In genomic region chr10:33150904-33151303, GRCh38 we compare ENCODE assay signal across 15 cellular contexts.
DNase-seq lines count a peak whose midpoint lies in the region; ATAC-seq and TF ChIP-seq lines count a peak whose summit lies in the region.
"Had no signal": no experiment of that assay in that cellular context is flagged by ENCODE, and none has a peak within 500 bp of the region (broad histone marks: within the 10 kb centered on the region; RNA-seq: fewer than 3 reads in every experiment).

No MANE protein-coding gene starts in this region.

- no peak for TF ChIP-seq RAD21 in SK-N-SH (IDR thresholded peaks at IDR 0.05; ENCODE audit: low read length)

- H4K20me1 ChIP-seq in PC-3 (ENCODE audit: low read length) (no peaks in the 10 kb centered on the region), SK-N-SH (ENCODE audit: insufficient read depth) (no peaks in the 10 kb centered on the region)

- H3K9me3 Mint-ChIP-seq in CD4-positive, alpha-beta T cell, result peaks cover 2% of the 10 kb centered on the region
- H3K9me3 Mint-ChIP-seq in effector memory CD8-positive, alpha-beta T cell, result no peaks in the 10 kb centered on the region

- H3K4me2 ChIP-seq in PC-3 (ENCODE audit: low read length) (no peak overlapping the region), SK-N-SH (no peak overlapping the region)

- H3K9me2 ChIP-seq in PC-3 (replicated peaks; ENCODE audit: low read length), result no peaks in the 10 kb centered on the region
- no peaks in the 10 kb centered on the region for H3K9me2 ChIP-seq in SK-N-SH

- CTCF ChIA-PET in CD4-positive, alpha-beta T cell (lab: Charles Lee), result no interaction called here
- CTCF ChIA-PET in PC-3 (lab: Charles Lee) (no interaction called here), SK-N-SH (lab: Yijun Ruan, JAX) (interaction anchor here (1.0 kb wide), 1 partner anchor 35 kb away, joined by 4 read pairs; no protein-coding TSS in a partner anchor)

- no peaks in the 10 kb centered on the region for H3K27me3 Mint-ChIP-seq in CD4-positive, alpha-beta T cell
- no peaks in the 10 kb centered on the region for H3K27me3 Mint-ChIP-seq in effector memory CD8-positive, alpha-beta T cell

- H3K4me1 Mint-ChIP-seq in CD4-positive, alpha-beta T cell (ENCODE audit: low read depth), result peaks cover 62% of the 10 kb centered on the region
- peaks cover 30 to 35% of the 10 kb centered on the region in 2 donors for H3K4me1 Mint-ChIP-seq in effector memory CD8-positive, alpha-beta T cell (ENCODE audit: low read depth in 2 of 2)

- H3K36me3 Mint-ChIP-seq in CD4-positive, alpha-beta T cell (ENCODE audit: low read depth), result no peaks in the 10 kb centered on the region
- H3K36me3 Mint-ChIP-seq in effector memory CD8-positive, alpha-beta T cell (ENCODE audit: insufficient read depth), result no peaks in the 10 kb centered on the region

- H3K4me3 Mint-ChIP-seq in CD4-positive, alpha-beta T cell, result peak overlapping the region; percentile 42
- H3K4me3 Mint-ChIP-seq in effector memory CD8-positive, alpha-beta T cell, result peak overlapping the region in 1 of 2 donors; percentile 17

- no peaks in the 10 kb centered on the region for H3F3A ChIP-seq in PC-3 (ENCODE audit: low read length, unreplicated experiment)
- H3F3A ChIP-seq in SK-N-SH (replicated peaks; ENCODE audit: insufficient read depth), result peaks cover under 1% of the 10 kb centered on the region

- 100% methylated on average over 1 of the region's 1 CpG for WGBS in SK-N-SH (ENCODE audit: low lambda C conversion rate)

- intact Hi-C loops in CD4-positive, alpha-beta T cell (cut with DNase I, micrococcal nuclease), result loop anchor here (5.0 to 10.0 kb wide), 3 partner anchors 34 to 706 kb away; partner anchors contain the start of gene CCDC7 (in 1 of the 2)
- intact Hi-C loops in PC-3 (cut with micrococcal nuclease), result no loop called here

- H3K79me2 ChIP-seq in PC-3 (ENCODE audit: low read length) (no peaks in the 10 kb centered on the region), SK-N-SH (ENCODE audit: insufficient read depth) (no peaks in the 10 kb centered on the region)

- H2AFZ ChIP-seq in PC-3 (ENCODE audit: low read length) (no peak overlapping the region), SK-N-SH (ENCODE audit: low read depth) (no peak overlapping the region)

- H3K27me3 ChIP-seq in CD4-positive, alpha-beta T cell (ENCODE audit: control insufficient read depth, insufficient read depth, low read length), result no peaks in the 10 kb centered on the region
- H3K27me3 ChIP-seq in PC-3 (ENCODE audit: low read length) (no peaks in the 10 kb centered on the region), SK-N-SH (ENCODE audit: insufficient read depth) (no peaks in the 10 kb centered on the region)

- H3K4me3 ChIP-seq in PC-3 (ENCODE audit: low read length) (no peak overlapping the region), SK-N-SH (ENCODE audit: low read depth in 2 of 2, low read length in 1 of 2) (no peak overlapping the region)
- H3K4me3 ChIP-seq: K562, SK-N-MC had no signal

- H3K4me1 ChIP-seq in PC-3 (ENCODE audit: insufficient read depth, low read length) (peaks cover 24% of the 10 kb centered on the region), SK-N-SH (ENCODE audit: control insufficient read depth in 1 of 2, insufficient read depth in 2 of 2, low read depth in 1 of 2, low read length in 1 of 2) (no peaks in the 10 kb centered on the region)

- H3K27ac Mint-ChIP-seq in CD4-positive, alpha-beta T cell, result peak overlapping the region; percentile 83
- peak overlapping the region; percentile 47 to 87 for H3K27ac Mint-ChIP-seq in effector memory CD8-positive, alpha-beta T cell

- DNase-seq in CD4-positive, alpha-beta T cell, result peak in 1 of 10 experiments; percentile 23
- peak; percentile 78 for DNase-seq in DMS53 (lab: John Stamatoyannopoulos, UW)
- peak; percentile 92 for DNase-seq in PC-3
- DNase-seq in effector memory CD8-positive, alpha-beta T cell, result no peak
- DNase-seq in NCI-H748 treated with DMSO at 0.1 percent for 48 hours (lab: John Stamatoyannopoulos, UW), result no peak
- DNase-seq in SK-N-SH, result no peak
- no peak for DNase-seq in COLO668 (lab: John Stamatoyannopoulos, UW; ENCODE audit: unreplicated experiment)
- DNase-seq: DMS79; GDM1; HCEC 1CT; NCI-H1092; NCI-H2227 treated with DMSO at 0.1 percent for 48 hours; NK-92 treated with Interleukin-12 subunit alpha and Interleukin-12 subunit beta, amount 100 ng/mL, for 24 hours had no signal

- no peak overlapping the region for H3K9ac ChIP-seq in PC-3 (ENCODE audit: low read length)
- H3K9ac ChIP-seq in SK-N-SH, result no peak overlapping the region

- TF ChIP-seq EP300 in SK-N-SH (IDR thresholded peaks at IDR 0.05; ENCODE audit: borderline replicate concordance in 1 of 2, low read depth in 1 of 2, low read length in 1 of 2), result no peak

- no peak overlapping the region for H3K27ac ChIP-seq in CD4-positive, alpha-beta T cell (ENCODE audit: low read depth, low read length)
- H3K27ac ChIP-seq in PC-3 (ENCODE audit: low read length) (no peak overlapping the region), SK-N-SH (ENCODE audit: low read depth in 2 of 2, low read length in 1 of 2) (no peak overlapping the region)
- H3K27ac ChIP-seq: SK-N-MC had no signal

- peak; percentile 55 for ATAC-seq in CD4-positive, alpha-beta T cell (ENCODE audit: poor library complexity)
- ATAC-seq in PC-3, result peak; percentile 3
- peak; percentile 66 for ATAC-seq in effector memory CD8-positive, alpha-beta T cell (replicated peaks)
- ATAC-seq: K562 had no signal

- no peak for TF ChIP-seq CTCF in CD4-positive, alpha-beta T cell (IDR thresholded peaks at IDR 0.05)
- no peak for TF ChIP-seq CTCF in PC-3 (conservative IDR thresholded peaks at IDR 0.05; ENCODE audit: low read depth, low read length)
- no peak for TF ChIP-seq CTCF in SK-N-SH (IDR thresholded peaks at IDR 0.05)

- BruUV-seq in PC-3 (replicated peaks; lab: Mats Ljungman, UMichigan), result no TSS peak

- H3K36me3 ChIP-seq in PC-3 (ENCODE audit: low read depth, low read length) (no peaks in the 10 kb centered on the region), SK-N-SH (replicated peaks in 1 of 2; ENCODE audit: control insufficient read depth in 1 of 2, insufficient read depth in 2 of 2, low read length in 1 of 2) (no peaks in the 10 kb centered on the region)

- POLR2A ChIA-PET in CD4-positive, alpha-beta T cell (lab: Charles Lee), result interaction anchor here (2.6 kb wide), 1 partner anchor 12 kb away, joined by 14 read pairs; no protein-coding TSS in a partner anchor
- POLR2A ChIA-PET in PC-3 (lab: Charles Lee; ENCODE audit: unreplicated experiment), result no interaction called here
- POLR2A ChIA-PET in SK-N-SH (lab: Yijun Ruan, JAX), result no interaction called here

- no peaks in the 10 kb centered on the region for H3K9me3 ChIP-seq in CD4-positive, alpha-beta T cell (ENCODE audit: control insufficient read depth, low read length)
- no peaks in the 10 kb centered on the region; the same call in 1 of the 2 replicates for H3K9me3 ChIP-seq in PC-3 (ENCODE audit: low read length)
- no peaks in the 10 kb centered on the region for H3K9me3 ChIP-seq in SK-N-SH

TF ChIP-seq in SK-N-SH, 30 proteins besides CTCF, POLR2A, EP300 and RAD21:
- TF ChIP-seq EZH2phosphoT487 (IDR thresholded peaks at IDR 0.05; ENCODE audit: borderline replicate concordance, low read depth) (no peak), GATA2 (CRISPR knock-in tag; IDR thresholded peaks at IDR 0.05) (no peak), MXI1 (IDR thresholded peaks at IDR 0.05; ENCODE audit: low read depth, low read length) (no peak), JUND (IDR thresholded peaks at IDR 0.05) (no peak), FOXM1 (IDR thresholded peaks at IDR 0.05; ENCODE audit: low read depth) (no peak), MEF2A (IDR thresholded peaks at IDR 0.05; ENCODE audit: borderline replicate concordance, low read depth) (no peak), IRF3 (IDR thresholded peaks at IDR 0.05; ENCODE audit: low read depth, low read length) (no peak), FOXJ3 (CRISPR knock-in tag; IDR thresholded peaks at IDR 0.05) (no peak), CHD2 (IDR thresholded peaks at IDR 0.05; ENCODE audit: low read length, partially characterized antibody) (no peak), FOSL2 (IDR thresholded peaks at IDR 0.05; ENCODE audit: borderline replicate concordance, low read depth) (no peak), TEAD4 (IDR thresholded peaks at IDR 0.05; ENCODE audit: borderline replicate concordance, insufficient read depth) (no peak), RFX5 (IDR thresholded peaks at IDR 0.05; ENCODE audit: low read length) (no peak), TAF1 (IDR thresholded peaks at IDR 0.05; ENCODE audit: borderline replicate concordance, low read depth, low read length) (no peak), YY1 (IDR thresholded peaks at IDR 0.05; ENCODE audit: low read depth) (no peak), USF2 (IDR thresholded peaks at IDR 0.05; ENCODE audit: borderline replicate concordance, low read depth, low read length) (no peak), ELF1 (IDR thresholded peaks at IDR 0.05) (no peak)
TF ChIP-seq in SK-N-SH: peak in this region for 0.

Comparison
In these comparisons a context has a peak if more than half of its experiments do, and no peak if none do; other contexts are left out.
1. ATAC-seq: peak in every context shown above with its lines; median percentile 66 in effector memory CD8-positive, alpha-beta T cell; 55 in CD4-positive, alpha-beta T cell; 3 in PC-3.
2. DNase-seq: peak in DMS53 (single experiment) and PC-3 (single experiment); none in effector memory CD8-positive, alpha-beta T cell (0 of 3), NCI-H748 treated with DMSO at 0.1 percent for 48 hours (single experiment), SK-N-SH (single experiment) and COLO668 (single experiment).